In genomic region chr3:60935709-60936108, GRCh38 we compare ENCODE assay signal across 18 cellular contexts.
DNase-seq lines count a peak whose midpoint lies in the region; ATAC-seq, FAIRE-seq and TF ChIP-seq lines count a peak whose summit lies in the region.
"Had no signal": no experiment of that assay in that cellular context is flagged by ENCODE, and none has a peak within 500 bp of the region (broad histone marks: within the 10 kb centered on the region; RNA-seq: fewer than 3 reads in every experiment).

No MANE protein-coding gene starts in this region.

- ATAC-seq in RWPE2 (ENCODE audit: low read depth): peak; percentile 99
- ATAC-seq: activated CD4-positive, CD25-positive, alpha-beta regulatory T cell treated with anti-CD3 and anti-CD28 coated beads, Interleukin-2, amount 50 U/mL, for 24 hours; gastrocnemius medialis had no signal

- H3K4me2 ChIP-seq in MM.1S (ENCODE audit: low read depth, low read length): no peak overlapping the region
- no peak overlapping the region for H3K4me2 ChIP-seq in PC-9

- H3K79me2 ChIP-seq in MM.1S (ENCODE audit: low read length) (no peaks in the 10 kb centered on the region), PC-9 (ENCODE audit: low read depth) (no peaks in the 10 kb centered on the region)

- H4K20me1 ChIP-seq in MM.1S (ENCODE audit: insufficient read depth, low read length): no peaks in the 10 kb centered on the region
- H4K20me1 ChIP-seq in PC-9 (ENCODE audit: insufficient read depth): no peaks in the 10 kb centered on the region

- H2AFZ ChIP-seq in MM.1S (ENCODE audit: low read length) (no peak overlapping the region), PC-9 (no peak overlapping the region)

- peak overlapping the region; percentile 57 for H3K27ac ChIP-seq in RWPE2 (ENCODE audit: poor library complexity, severe bottlenecking)
- no peak overlapping the region for H3K27ac ChIP-seq in MM.1S (ENCODE audit: low read length)
- H3K27ac ChIP-seq in PC-9: no peak overlapping the region
- H3K27ac ChIP-seq: dorsolateral prefrontal cortex, gastrocnemius medialis, tibial artery had no signal

- TF ChIP-seq CTCF in RWPE2 (IDR thresholded peaks at IDR 0.05; ENCODE audit: poor library complexity, severe bottlenecking) (no peak), fibroblast of the aortic adventitia (IDR thresholded peaks at IDR 0.05; ENCODE audit: insufficient read depth, low read length) (no peak), MM.1S (IDR thresholded peaks at IDR 0.05; ENCODE audit: low read length) (no peak), PC-9 (conservative IDR thresholded peaks at IDR 0.05) (no peak)

- H3K9ac ChIP-seq in MM.1S (ENCODE audit: low read length): no peak overlapping the region

- FAIRE-seq in H54 (lab: Jason Lieb, UNC): peak; percentile 78

- H3K9me2 ChIP-seq in MM.1S (replicated peaks; ENCODE audit: insufficient read depth, low read length) (no peaks in the 10 kb centered on the region), PC-9 (ENCODE audit: insufficient read depth) (no peaks in the 10 kb centered on the region)

- intact Hi-C loops in PC-9 (cut with micrococcal nuclease; ENCODE audit: unreplicated experiment): no loop called here

- H3K4me1 ChIP-seq in RWPE2 (ENCODE audit: insufficient read depth, poor library complexity, severe bottlenecking) (peaks cover 16% of the 10 kb centered on the region), MM.1S (ENCODE audit: low read length) (no peaks in the 10 kb centered on the region), PC-9 (replicated peaks; ENCODE audit: insufficient read depth) (no peaks in the 10 kb centered on the region; the same call in 1 of the 2 replicates)
- H3K4me1 ChIP-seq: gastrocnemius medialis, tibial artery had no signal

- POLR2A ChIA-PET in PC-9 (lab: Charles Lee; ENCODE audit: unreplicated experiment): no interaction called here

- H3K9me3 ChIP-seq in RWPE2 (ENCODE audit: severe bottlenecking) (no peaks in the 10 kb centered on the region), MM.1S (replicated peaks; ENCODE audit: insufficient read depth, low read length) (no peaks in the 10 kb centered on the region), PC-9 (ENCODE audit: insufficient read depth, low read depth) (no peaks in the 10 kb centered on the region)
- H3K9me3 ChIP-seq: gastrocnemius medialis, tibial artery had no signal

- H3K4me3 ChIP-seq in RWPE2 (ENCODE audit: severe bottlenecking) (no peak overlapping the region), fibroblast of the aortic adventitia (ENCODE audit: low read depth, low read length) (no peak overlapping the region), MM.1S (ENCODE audit: low read length) (no peak overlapping the region), PC-9 (no peak overlapping the region)
- H3K4me3 ChIP-seq: dorsolateral prefrontal cortex, gastrocnemius medialis, tibial artery had no signal

- H3F3A ChIP-seq in MM.1S (ENCODE audit: insufficient read depth, low read length) (no peaks in the 10 kb centered on the region), PC-9 (ENCODE audit: insufficient read depth, low read depth) (no peaks in the 10 kb centered on the region)

- no TSS peak for BruUV-seq in PC-9 (replicated peaks; lab: Mats Ljungman, UMichigan)

- DNase-seq in A172 (ENCODE audit: low spot score) (peak; percentile 18), H54 (ENCODE audit: insufficient read length, low spot score) (peak; percentile 22), RWPE2 (ENCODE audit: low spot score) (no peak), fibroblast of the aortic adventitia (ENCODE audit: low read depth) (peak; percentile 16), MM.1S (no peak), PC-9 (no peak), mucosa of gallbladder (ENCODE audit: low spot score) (no peak), amniotic stem cell (lab: John Stamatoyannopoulos, UW) (no peak)
- DNase-seq: activated naive CD8-positive, alpha-beta T cell treated with anti-CD3 and anti-CD28 coated beads, Interleukin-2, amount 10 ng/mL, durations not matched to agents 7 days and 5 days; activated T-cell treated with anti-CD3 and anti-CD28 coated beads, Interleukin-2, amount 50 U/mL, for 1 hour; DND-41; dorsolateral prefrontal cortex; gastrocnemius medialis; Karpas-422; stimulated activated CD4-positive, alpha-beta T cell treated with anti-CD3 and anti-CD28 coated beads, Interleukin-15, amount 100 ng/mL, for 24 hours; SW 1271; tibial artery had no signal

- no peak for TF ChIP-seq POLR2A in H54 (IDR thresholded peaks at IDR 0.05; ENCODE audit: low read depth, low read length)

- H3K27me3 ChIP-seq in RWPE2 (ENCODE audit: insufficient read depth, poor library complexity, severe bottlenecking): no peaks in the 10 kb centered on the region
- no peaks in the 10 kb centered on the region for H3K27me3 ChIP-seq in MM.1S (replicated peaks; ENCODE audit: insufficient read depth, low read length)
- H3K27me3 ChIP-seq in PC-9 (ENCODE audit: insufficient read depth, low read depth): no peaks in the 10 kb centered on the region
- H3K27me3 ChIP-seq: dorsolateral prefrontal cortex, gastrocnemius medialis, tibial artery had no signal

- H3K36me3 ChIP-seq in RWPE2 (ENCODE audit: low read depth): 0 out of 2 replicates have a peak, but pooled peaks cover 3% of the 10 kb centered on the region
- no peaks in the 10 kb centered on the region for H3K36me3 ChIP-seq in MM.1S (replicated peaks; ENCODE audit: insufficient read depth, low read length)
- H3K36me3 ChIP-seq in PC-9 (ENCODE audit: low read depth): no peaks in the 10 kb centered on the region
- H3K36me3 ChIP-seq: gastrocnemius medialis, tibial artery had no signal

- CTCF ChIA-PET in PC-9 (lab: Charles Lee): no interaction called here

Comparison
In these comparisons a context has a peak if more than half of its experiments do, and no peak if none do; other contexts are left out.
1. DNase-seq: peak in A172 (single experiment), H54 (single experiment) and fibroblast of the aortic adventitia (single experiment); none in RWPE2 (single experiment), MM.1S (single experiment), PC-9 (0 of 2), mucosa of gallbladder (single experiment) and amniotic stem cell (single experiment).